In the genomic region with DNA sequence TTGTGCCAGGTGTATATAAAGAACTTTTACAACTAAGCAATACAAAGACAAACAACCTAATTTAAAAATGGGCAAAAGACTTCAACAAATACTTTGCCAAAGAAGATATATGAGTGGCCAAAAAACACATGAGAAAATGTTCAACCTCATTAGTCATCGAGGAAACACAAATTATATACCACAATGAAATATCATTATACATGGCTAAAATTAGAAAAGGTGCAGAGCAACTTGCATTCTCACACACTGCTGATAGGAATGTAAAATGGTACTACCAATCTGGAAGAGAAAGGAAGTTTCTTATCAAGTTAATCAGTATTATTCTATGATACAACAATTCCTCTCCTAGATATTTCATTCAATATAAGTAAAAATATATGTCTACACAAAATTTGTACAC, we compare ENCODE assay signal across 16 cellular contexts.
DNase-seq lines count a peak whose midpoint lies in the region; ATAC-seq and TF ChIP-seq lines count a peak whose summit lies in the region.
"Had no signal": no experiment of that assay in that cellular context is flagged by ENCODE, and none has a peak within 500 bp of the region (broad histone marks: within the 10 kb centered on the region; RNA-seq: fewer than 3 reads in every experiment).

No MANE protein-coding gene starts in this region.

- H4K20me1 ChIP-seq in GM23248 (ENCODE audit: insufficient read depth): no peaks in the 10 kb centered on the region

- H4K8ac ChIP-seq in mesendoderm (ENCODE audit: low read depth, low read length): no peak overlapping the region

- ATAC-seq in RWPE2 (ENCODE audit: low read depth) (peak; percentile 41; the same call in 1 of the 3 replicates), GM21381 (IDR thresholded peaks at IDR 0.05; ENCODE audit: unreplicated experiment) (no peak)
- ATAC-seq: Panc1 had no signal

- no peak for TF ChIP-seq CTCF in RWPE2 (IDR thresholded peaks at IDR 0.05; ENCODE audit: poor library complexity, severe bottlenecking)
- no peak for TF ChIP-seq CTCF in epithelial cell of esophagus (IDR thresholded peaks at IDR 0.05; ENCODE audit: insufficient read depth, low read depth, low read length, missing control alignments)

- H3K4me2 ChIP-seq in GM23248 (ENCODE audit: unreplicated experiment): peak overlapping the region; percentile 22
- peak overlapping the region; percentile 2 for H3K4me2 ChIP-seq in skeletal muscle satellite cell (ENCODE audit: low read length)
- no peak overlapping the region for H3K4me2 ChIP-seq in mesendoderm (ENCODE audit: low read length)

- no peaks in the 10 kb centered on the region for H3K27me3 ChIP-seq in GM23248 (replicated peaks; ENCODE audit: insufficient read depth)
- H3K27me3 ChIP-seq in RWPE2 (ENCODE audit: insufficient read depth, poor library complexity, severe bottlenecking): no peaks in the 10 kb centered on the region
- no peaks in the 10 kb centered on the region for H3K27me3 ChIP-seq in skeletal muscle satellite cell (ENCODE audit: control insufficient read depth, insufficient read depth, low read length)
- no peaks in the 10 kb centered on the region for H3K27me3 ChIP-seq in mesendoderm (ENCODE audit: insufficient read depth, low read length, poor library complexity)

- peaks cover 33% of the 10 kb centered on the region for H3K4me1 ChIP-seq in GM23248 (ENCODE audit: insufficient read depth)
- peaks cover 33% of the 10 kb centered on the region for H3K4me1 ChIP-seq in RWPE2 (ENCODE audit: insufficient read depth, poor library complexity, severe bottlenecking)
- H3K4me1 ChIP-seq in skeletal muscle satellite cell (ENCODE audit: control insufficient read depth, insufficient read depth, low read length): peaks cover 33% of the 10 kb centered on the region
- no peaks in the 10 kb centered on the region for H3K4me1 ChIP-seq in mesendoderm (ENCODE audit: control insufficient read depth, low read depth, low read length)

- H3K79me1 ChIP-seq in mesendoderm (ENCODE audit: low read length): no peaks in the 10 kb centered on the region

- no peak overlapping the region for H2AFZ ChIP-seq in GM23248

- no peak overlapping the region for H3K56ac ChIP-seq in mesendoderm (ENCODE audit: low read length)

- H3K23ac ChIP-seq in mesendoderm (ENCODE audit: low read length): no peak overlapping the region

- WGBS in GM23248 (ENCODE audit: low coverage in 1 of 2, low lambda C conversion rate in 2 of 2, missing lambda C conversion rate in 2 of 2), 2 experiments: 25 to 26% methylated on average over 1 of the region's 1 CpG
- WGBS in mesendoderm (ENCODE audit: extremely low coverage, insufficient coverage, low lambda C conversion rate): no CpG with 5 or more reads among the region's 1 CpG

- peak; percentile 38 for DNase-seq in GM23248
- DNase-seq in RWPE2 (ENCODE audit: low spot score): no peak
- peak; percentile 41 for DNase-seq in epithelial cell of esophagus (ENCODE audit: low read depth)
- no peak for DNase-seq in caudate nucleus (lab: John Stamatoyannopoulos, UW)
- DNase-seq in mesendoderm: no peak
- DNase-seq: ACHN; CD4-positive, alpha-beta T cell; DND-41; NCI-H1092; NCI-H1694; NCI-H774; SHP77 treated with DMSO at 0.1 percent for 48 hours had no signal

- H2BK120ac ChIP-seq in mesendoderm (ENCODE audit: low read depth, low read length): no peak overlapping the region

- in situ Hi-C loops in GM23248 (cut with MboI): no loop called here

- H3K4ac ChIP-seq in mesendoderm (ENCODE audit: low read depth, low read length): no peak overlapping the region

- no peak overlapping the region for H4K5ac ChIP-seq in mesendoderm (ENCODE audit: low read length)

- no peak overlapping the region for H2BK15ac ChIP-seq in mesendoderm (replicated peaks; ENCODE audit: low read depth)

- H3K79me2 ChIP-seq in GM23248 (ENCODE audit: insufficient read depth) (no peaks in the 10 kb centered on the region), mesendoderm (ENCODE audit: control insufficient read depth, insufficient read depth, low read length) (no peaks in the 10 kb centered on the region)

- no peak overlapping the region for H2BK5ac ChIP-seq in mesendoderm (ENCODE audit: low read length)

- H3K36me3 ChIP-seq in GM23248 (ENCODE audit: low read depth): no peaks in the 10 kb centered on the region
- H3K36me3 ChIP-seq in RWPE2 (ENCODE audit: low read depth): peaks cover 37% of the 10 kb centered on the region
- H3K36me3 ChIP-seq in skeletal muscle satellite cell (ENCODE audit: insufficient read depth, low read length): no peaks in the 10 kb centered on the region
- no peaks in the 10 kb centered on the region for H3K36me3 ChIP-seq in mesendoderm (ENCODE audit: control insufficient read depth, insufficient read depth, low read length)
- H3K36me3 ChIP-seq: HAP-1 had no signal

- H3K27ac ChIP-seq in GM23248 (no peak overlapping the region), RWPE2 (ENCODE audit: poor library complexity, severe bottlenecking) (peak overlapping the region; percentile 70), caudate nucleus (ENCODE audit: low read depth, low read length) (no peak overlapping the region), mesendoderm (ENCODE audit: low read depth, low read length) (no peak overlapping the region)

- H3K9me2 ChIP-seq in GM23248 (ENCODE audit: insufficient read depth): peaks cover 5% of the 10 kb centered on the region; the same call in 1 of the 2 replicates

- H3K9me3 ChIP-seq in GM23248 (ENCODE audit: low read depth) (no peaks in the 10 kb centered on the region), RWPE2 (ENCODE audit: severe bottlenecking) (no peaks in the 10 kb centered on the region), skeletal muscle satellite cell (replicated peaks; ENCODE audit: low read length) (no peaks in the 10 kb centered on the region)
- H3K9me3 ChIP-seq: HAP-1 had no signal

- no peak overlapping the region for H3K9ac ChIP-seq in GM23248
- H3K9ac ChIP-seq in skeletal muscle satellite cell (ENCODE audit: low read depth, low read length): no peak overlapping the region
- H3K9ac ChIP-seq in mesendoderm (ENCODE audit: low read length): no peak overlapping the region

- H3K4me3 ChIP-seq in GM23248 (no peak overlapping the region), RWPE2 (ENCODE audit: severe bottlenecking) (no peak overlapping the region), epithelial cell of esophagus (ENCODE audit: low read length) (no peak overlapping the region), skeletal muscle satellite cell (ENCODE audit: low read length) (no peak overlapping the region), mesendoderm (ENCODE audit: low read length) (no peak overlapping the region)
- H3K4me3 ChIP-seq: HAP-1 had no signal

- H3K18ac ChIP-seq in mesendoderm (ENCODE audit: low read length): no peak overlapping the region

- H2AK5ac ChIP-seq in mesendoderm (ENCODE audit: low read length): no peak overlapping the region

- H3F3A ChIP-seq in GM23248 (ENCODE audit: insufficient read depth): peaks cover 32% of the 10 kb centered on the region

Comparison
In these comparisons a context has a peak if more than half of its experiments do, and no peak if none do; other contexts are left out.
1. DNase-seq: peak in GM23248 (single experiment) and epithelial cell of esophagus (single experiment); none in RWPE2 (single experiment), caudate nucleus (0 of 61) and mesendoderm (single experiment).